In genomic region chr12:77060136-77060882, GRCh38 we compare ENCODE assay signal across 10 cellular contexts. TPM values are rescaled to one million over a fixed set of nuclear protein-coding genes. Genes with fewer than 3 reads are reported as not detected.
A peak's percentile ranks its signal among the peaks of the same experiment; 100 is the strongest.
DNase-seq lines count a peak whose midpoint lies in the region; ATAC-seq and TF ChIP-seq lines count a peak whose summit lies in the region.
"Had no signal": no experiment of that assay in that cellular context is flagged by ENCODE, and none has a peak within 500 bp of the region (broad histone marks: within the 10 kb centered on the region; RNA-seq: fewer than 3 reads in every experiment).

No MANE protein-coding gene starts in this region.

- no peak overlapping the region for H3K9ac ChIP-seq in fibroblast of lung (ENCODE audit: insufficient read depth, low read length)

- peaks cover 3% of the 10 kb centered on the region for H3K4me1 Mint-ChIP-seq in endothelial cell (ENCODE audit: unreplicated experiment)
- peaks cover 38% of the 10 kb centered on the region for H3K4me1 Mint-ChIP-seq in activated naive CD4-positive, alpha-beta T cell treated with anti-CD3 and anti-CD28 coated beads, Interleukin-2, amount 10 ng/mL, durations not matched to agents 7 days and 5 days

- TF ChIP-seq CTCF in fibroblast of lung (conservative IDR thresholded peaks at IDR 0.05 in 1 of 2, IDR thresholded peaks at IDR 0.05 in 1 of 2; ENCODE audit: low read depth in 1 of 2, low read length in 2 of 2) (no peak), endothelial cell (IDR thresholded peaks at IDR 0.05; ENCODE audit: unreplicated experiment) (no peak)

- DNase-seq in fibroblast of lung (ENCODE audit: low read depth in 2 of 2) (no peak), endothelial cell (ENCODE audit: low spot score) (no peak)
- no peak for DNase-seq in activated CD4-positive, alpha-beta T cell treated with anti-CD3 and anti-CD28 coated beads, Interleukin-2, amount 50 U/mL, for 4 hours
- no peak for DNase-seq in activated naive CD4-positive, alpha-beta T cell treated with anti-CD3 and anti-CD28 coated beads, Interleukin-2, amount 10 ng/mL, durations not matched to agents 7 days and 5 days
- no peak for DNase-seq in effector CD4-positive, alpha-beta T cell
- DNase-seq: activated T-cell treated with anti-CD3 and anti-CD28 coated beads, Interleukin-2, amount 50 U/mL, for 72 hours; stomach had no signal

- CTCF ChIA-PET in activated naive CD4-positive, alpha-beta T cell treated with anti-CD3 and anti-CD28 coated beads, Interleukin-2, amount 10 ng/mL, durations not matched to agents 7 days and 5 days (lab: Charles Lee), result interaction anchor here (0.8 to 2.6 kb wide), 2 partner anchors 10 to 53 kb away, joined by 3 to 14 read pairs; no protein-coding TSS in a partner anchor

- H3K4me1 ChIP-seq in fibroblast of lung (ENCODE audit: control insufficient read depth, extremely low read depth, insufficient read depth, low read length), result no peaks in the 10 kb centered on the region

- H3K9me3 ChIP-seq in fibroblast of lung (ENCODE audit: control insufficient read depth, insufficient read depth, low read depth, low read length), result no peaks in the 10 kb centered on the region
- H3K9me3 ChIP-seq: stomach had no signal

- no peaks in the 10 kb centered on the region for H3K9me3 Mint-ChIP-seq in endothelial cell (ENCODE audit: unreplicated experiment)
- no peaks in the 10 kb centered on the region for H3K9me3 Mint-ChIP-seq in activated naive CD4-positive, alpha-beta T cell treated with anti-CD3 and anti-CD28 coated beads, Interleukin-2, amount 10 ng/mL, durations not matched to agents 7 days and 5 days
- H3K9me3 Mint-ChIP-seq: activated T-cell treated with anti-CD3 and anti-CD28 coated beads, Interleukin-2, amount 50 U/mL, for 72 hours had no signal

- H3K4me2 ChIP-seq in fibroblast of lung (ENCODE audit: extremely low read depth, insufficient read depth, low read length), result no peak overlapping the region

- H3K27me3 ChIP-seq in fibroblast of lung (ENCODE audit: control insufficient read depth, insufficient read depth, low read length), result no peaks in the 10 kb centered on the region

- no peak overlapping the region for H3K4me3 ChIP-seq in fibroblast of lung (replicated peaks in 1 of 4; ENCODE audit: control extremely low read depth in 1 of 4, insufficient read depth in 1 of 4, low read depth in 3 of 4, low read length in 4 of 4)
- H3K4me3 ChIP-seq: stomach had no signal

- H4K20me1 ChIP-seq in fibroblast of lung (ENCODE audit: control insufficient read depth, extremely low read depth, insufficient read depth, low read length), result no peaks in the 10 kb centered on the region

- H3K4me3 Mint-ChIP-seq in endothelial cell (ENCODE audit: unreplicated experiment), result no peak overlapping the region
- H3K4me3 Mint-ChIP-seq in activated naive CD4-positive, alpha-beta T cell treated with anti-CD3 and anti-CD28 coated beads, Interleukin-2, amount 10 ng/mL, durations not matched to agents 7 days and 5 days, result no peak overlapping the region
- H3K4me3 Mint-ChIP-seq: activated T-cell treated with anti-CD3 and anti-CD28 coated beads, Interleukin-2, amount 50 U/mL, for 72 hours had no signal

- peak; percentile 74 for ATAC-seq in GM18505 (IDR thresholded peaks at IDR 0.05; ENCODE audit: unreplicated experiment)
- ATAC-seq in GM21576 (IDR thresholded peaks at IDR 0.05; ENCODE audit: unreplicated experiment), result peak; percentile 75
- peak; percentile 69 for ATAC-seq in HG03460 (IDR thresholded peaks at IDR 0.05; ENCODE audit: unreplicated experiment)
- ATAC-seq: activated T-cell treated with anti-CD3 and anti-CD28 coated beads, Interleukin-2, amount 50 U/mL, for 72 hours had no signal

- H3K79me2 ChIP-seq in fibroblast of lung (ENCODE audit: control insufficient read depth, insufficient read depth, low read length), result peaks cover 76% of the 10 kb centered on the region

- H3K27ac ChIP-seq in fibroblast of lung (ENCODE audit: insufficient read depth, low read length), result peak overlapping the region; percentile 14
- H3K27ac ChIP-seq: stomach had no signal

- TF ChIP-seq POLR2A in GM18505 (IDR thresholded peaks at IDR 0.05; ENCODE audit: borderline replicate concordance, extremely low read depth, insufficient read depth, insufficient read length), result peak; percentile 18

- no peaks in the 10 kb centered on the region for H3K36me3 Mint-ChIP-seq in endothelial cell (ENCODE audit: low read depth, unreplicated experiment)
- peaks cover 66% of the 10 kb centered on the region for H3K36me3 Mint-ChIP-seq in activated naive CD4-positive, alpha-beta T cell treated with anti-CD3 and anti-CD28 coated beads, Interleukin-2, amount 10 ng/mL, durations not matched to agents 7 days and 5 days

- H3K27me3 Mint-ChIP-seq in endothelial cell (ENCODE audit: unreplicated experiment), result peaks cover 3% of the 10 kb centered on the region
- H3K27me3 Mint-ChIP-seq in activated naive CD4-positive, alpha-beta T cell treated with anti-CD3 and anti-CD28 coated beads, Interleukin-2, amount 10 ng/mL, durations not matched to agents 7 days and 5 days, result no peaks in the 10 kb centered on the region

- H3K36me3 ChIP-seq in fibroblast of lung (ENCODE audit: control insufficient read depth, insufficient read depth, low read length), result no peaks in the 10 kb centered on the region
- H3K36me3 ChIP-seq: stomach had no signal

- H2AFZ ChIP-seq in fibroblast of lung (ENCODE audit: low read length), result no peak overlapping the region

- H3K27ac Mint-ChIP-seq in endothelial cell (ENCODE audit: unreplicated experiment), result no peak overlapping the region
- no peak overlapping the region for H3K27ac Mint-ChIP-seq in activated naive CD4-positive, alpha-beta T cell treated with anti-CD3 and anti-CD28 coated beads, Interleukin-2, amount 10 ng/mL, durations not matched to agents 7 days and 5 days
- H3K27ac Mint-ChIP-seq: activated T-cell treated with anti-CD3 and anti-CD28 coated beads, Interleukin-2, amount 50 U/mL, for 72 hours had no signal

RNA-seq across cellular contexts. Expression of gene E2F7, which starts 5.1 kb away (rescaled TPM):
- 4.6 and 9.7 TPM in 2 replicates for total RNA-seq in fibroblast of lung
- polyA plus RNA-seq in fibroblast of lung, result 3.6 and 12.9 TPM in 2 replicates
- polyA plus RNA-seq in fibroblast of lung (2012), result 2.3 and 6.9 TPM in 2 replicates
- 4.2 and 27.6 TPM in 2 replicates for polyA minus RNA-seq in fibroblast of lung (ENCODE audit: low replicate concordance)
- total RNA-seq in endothelial cell (ENCODE audit: unreplicated experiment), result 6.2 TPM
